7 cellular contexts compared by ENCODE assay signal in genomic region chr22:46149998-46150549, GRCh38.
DNase-seq lines count a peak whose midpoint lies in the region; ATAC-seq and TF ChIP-seq lines count a peak whose summit lies in the region.

Gene PPARA (plus strand): TSS chr22:46150526. CDS start chr22:46198384, 47,858 bp downstream.

- ATAC-seq in HG02623 (IDR thresholded peaks at IDR 0.05; ENCODE audit: unreplicated experiment), result peak; percentile 75

- in situ Hi-C loops in GM13977 (cut with MboI; ENCODE audit: low pct_unique_long_range_greater_than_20kb, low sequenced_read_pairs, unreplicated experiment), result no loop called here

- DNase-seq in GM13977 (ENCODE audit: low spot score) (peak; percentile 100), NCI-H2029 (lab: John Stamatoyannopoulos, UW) (peak; percentile 66), islet precursor cell (peak; percentile 78)
- DNase-seq in activated CD4-positive, CD25-positive, alpha-beta regulatory T cell treated with anti-CD3 and anti-CD28 coated beads, Interleukin-2, amount 50 U/mL, for 72 hours, result peak; percentile 89
- DNase-seq in central memory CD4-positive, alpha-beta T cell, result peak; percentile 78
- DNase-seq in stimulated activated CD4-positive, alpha-beta T cell treated with anti-CD3 and anti-CD28 coated beads, Interleukin-12 subunit alpha, Interleukin-12 subunit beta, amount 100 ng/mL, for 4 hours, result peak; percentile 91

- TF ChIP-seq CTCF in GM13977 (IDR thresholded peaks at IDR 0.05; ENCODE audit: extremely low read depth, insufficient read depth, missing control alignments), result no peak

Comparison
In these comparisons a context has a peak if more than half of its experiments do, and no peak if none do; other contexts are left out.
1. Peak in every context shown above with its lines: DNase-seq and ATAC-seq.